19 cellular contexts compared by ENCODE assay signal in genomic region chr16:51734220-51734619, GRCh38.
A peak's percentile ranks its signal among the peaks of the same experiment; 100 is the strongest.
DNase-seq lines count a peak whose midpoint lies in the region; ATAC-seq and TF ChIP-seq lines count a peak whose summit lies in the region.
"Had no signal": no experiment of that assay in that cellular context is flagged by ENCODE, and none has a peak within 500 bp of the region (broad histone marks: within the 10 kb centered on the region; RNA-seq: fewer than 3 reads in every experiment).

No MANE protein-coding gene starts in this region.

- POLR2A ChIA-PET in CD8-positive, alpha-beta memory T cell (lab: Charles Lee): no interaction called here

- H3K27ac Mint-ChIP-seq in nephron progenitor cell: peak overlapping the region; percentile 98
- H3K27ac Mint-ChIP-seq in CD8-positive, alpha-beta memory T cell: no peak overlapping the region
- H3K27ac Mint-ChIP-seq: B cell; CD4-positive, CD25-positive, alpha-beta regulatory T cell; IgD-negative memory B cell; T-helper 2 cell treated with Interferon-gamma antibody and Interleukin-4, amounts not matched to agents 5 μg/mL and 100 μg/mL, for 36 hours had no signal

- H3K9me3 Mint-ChIP-seq in nephron progenitor cell: no peaks in the 10 kb centered on the region
- H3K9me3 Mint-ChIP-seq in CD8-positive, alpha-beta memory T cell: peaks cover 2 to 15% (median 7%) of the 10 kb centered on the region in 5 donors

- H3K4me1 Mint-ChIP-seq in nephron progenitor cell: peaks cover 67% of the 10 kb centered on the region
- H3K4me1 Mint-ChIP-seq in CD8-positive, alpha-beta memory T cell: no peaks in the 10 kb centered on the region
- H3K4me1 Mint-ChIP-seq: B cell; CD4-positive, CD25-positive, alpha-beta regulatory T cell had no signal

- no peaks in the 10 kb centered on the region for H3K36me3 Mint-ChIP-seq in nephron progenitor cell (ENCODE audit: low read depth)
- H3K36me3 Mint-ChIP-seq in CD8-positive, alpha-beta memory T cell: no peaks in the 10 kb centered on the region
- H3K36me3 Mint-ChIP-seq: CD4-positive, CD25-positive, alpha-beta regulatory T cell; IgD-negative memory B cell had no signal

- H3K36me3 ChIP-seq in CD8-positive, alpha-beta memory T cell (ENCODE audit: insufficient read depth, low read length): no peaks in the 10 kb centered on the region

- peak overlapping the region; percentile 60 for H3K4me3 Mint-ChIP-seq in nephron progenitor cell
- no peak overlapping the region for H3K4me3 Mint-ChIP-seq in CD8-positive, alpha-beta memory T cell
- H3K4me3 Mint-ChIP-seq: B cell; CD4-positive, CD25-positive, alpha-beta regulatory T cell; IgD-negative memory B cell; T-helper 2 cell treated with Interferon-gamma antibody and Interleukin-4, amounts not matched to agents 5 μg/mL and 100 μg/mL, for 36 hours had no signal

- ATAC-seq in GM18858 (IDR thresholded peaks at IDR 0.05; ENCODE audit: unreplicated experiment): no peak
- ATAC-seq in HG02610 (IDR thresholded peaks at IDR 0.05; ENCODE audit: unreplicated experiment): no peak
- ATAC-seq: GM12878, Panc1 had no signal

- no peak overlapping the region for H3K4me3 ChIP-seq in LNCaP clone FGC (ENCODE audit: low read depth, low read length)
- no peak overlapping the region for H3K4me3 ChIP-seq in CD8-positive, alpha-beta memory T cell (ENCODE audit: low read length)
- H3K4me3 ChIP-seq: GM12878 had no signal

- no peak overlapping the region for H3K27ac ChIP-seq in CD8-positive, alpha-beta memory T cell (ENCODE audit: low read depth, low read length)
- H3K27ac ChIP-seq: HL-60 had no signal

- TF ChIP-seq CTCF in LNCaP clone FGC (IDR thresholded peaks at IDR 0.05; ENCODE audit: control insufficient read depth, extremely low read depth, insufficient read depth) (no peak), nephron progenitor cell (IDR thresholded peaks at IDR 0.05) (no peak)

- H3K4me1 ChIP-seq in CD8-positive, alpha-beta memory T cell (ENCODE audit: insufficient read depth, low read length): no peaks in the 10 kb centered on the region

- H3K9me3 ChIP-seq in CD8-positive, alpha-beta memory T cell (ENCODE audit: low read length): no peaks in the 10 kb centered on the region

- peak; percentile 33 for DNase-seq in LNCaP clone FGC (ENCODE audit: low read depth)
- peak; percentile 30 for DNase-seq in NCI-H128 (lab: John Stamatoyannopoulos, UW; ENCODE audit: unreplicated experiment)
- peak; percentile 40 for DNase-seq in NCI-H510A (lab: John Stamatoyannopoulos, UW)
- no peak for DNase-seq in nephron progenitor cell
- no peak for DNase-seq in CD8-positive, alpha-beta memory T cell
- DNase-seq: Calu3; CD4-positive, CD25-positive, alpha-beta regulatory T cell; DND-41; Kasumi-1; NCI-H1694; NCI-H82 had no signal

- CTCF ChIA-PET in CD8-positive, alpha-beta memory T cell (lab: Charles Lee): no interaction called here

- no peaks in the 10 kb centered on the region for H3K27me3 Mint-ChIP-seq in nephron progenitor cell (ENCODE audit: low read depth, poor library complexity)
- H3K27me3 Mint-ChIP-seq in CD8-positive, alpha-beta memory T cell: no peaks in the 10 kb centered on the region
- H3K27me3 Mint-ChIP-seq: B cell; CD4-positive, CD25-positive, alpha-beta regulatory T cell; IgD-negative memory B cell had no signal

- H3K27me3 ChIP-seq in CD8-positive, alpha-beta memory T cell (ENCODE audit: insufficient read depth, low read length, poor library complexity, severe bottlenecking): no peaks in the 10 kb centered on the region

Comparison
In these comparisons a context has a peak if more than half of its experiments do, and no peak if none do; other contexts are left out.
1. DNase-seq: peak in LNCaP clone FGC (single experiment), NCI-H128 (single experiment) and NCI-H510A (single experiment); none in nephron progenitor cell (single experiment) and CD8-positive, alpha-beta memory T cell (0 of 5).